ENCODE assay signal across 1 cellular context in genomic region chr14:61761959-61762786, GRCh38.
A peak's percentile ranks its signal among the peaks of the same experiment; 100 is the strongest.
TF ChIP-seq lines count a peak whose summit lies in the region.

TSS of gene SNAPC1 (plus strand) at chr14:61762420. CDS start at chr14:61762461, 41 bp downstream.

TF ChIP-seq in GM23338, 12 proteins besides CTCF, POLR2A, EP300 and RAD21 (continued from another document):
- TF ChIP-seq REST (IDR thresholded peaks at IDR 0.05; ENCODE audit: unreplicated experiment) = no peak
- no peak for TF ChIP-seq EZH2phosphoT487 (IDR thresholded peaks at IDR 0.05; ENCODE audit: unreplicated experiment)
- no peak for TF ChIP-seq ZNF114 (CRISPR knock-in tag; IDR thresholded peaks at IDR 0.05)
- TF ChIP-seq ZNF331 (CRISPR knock-in tag; IDR thresholded peaks at IDR 0.05; ENCODE audit: low read depth) = no peak
- peak; percentile 78 for TF ChIP-seq CREB1 (CRISPR knock-in tag; IDR thresholded peaks at IDR 0.05; ENCODE audit: low read depth)
- TF ChIP-seq, protein P1, sequence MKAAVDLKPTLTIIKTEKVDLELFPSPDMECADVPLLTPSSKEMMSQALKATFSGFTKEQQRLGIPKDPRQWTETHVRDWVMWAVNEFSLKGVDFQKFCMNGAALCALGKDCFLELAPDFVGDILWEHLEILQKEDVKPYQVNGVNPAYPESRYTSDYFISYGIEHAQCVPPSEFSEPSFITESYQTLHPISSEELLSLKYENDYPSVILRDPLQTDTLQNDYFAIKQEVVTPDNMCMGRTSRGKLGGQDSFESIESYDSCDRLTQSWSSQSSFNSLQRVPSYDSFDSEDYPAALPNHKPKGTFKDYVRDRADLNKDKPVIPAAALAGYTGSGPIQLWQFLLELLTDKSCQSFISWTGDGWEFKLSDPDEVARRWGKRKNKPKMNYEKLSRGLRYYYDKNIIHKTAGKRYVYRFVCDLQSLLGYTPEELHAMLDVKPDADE (IDR thresholded peaks at IDR 0.05) = peak; percentile 33; the same call in 1 of the 2 replicates
- TF ChIP-seq POLR2AphosphoS5 (IDR thresholded peaks at IDR 0.05; ENCODE audit: low read depth) = peak; percentile 93
- TF ChIP-seq JUNB (IDR thresholded peaks at IDR 0.05; ENCODE audit: unreplicated experiment) = no peak
TF ChIP-seq in GM23338: peak in this region for 3.
